In the genomic region with DNA sequence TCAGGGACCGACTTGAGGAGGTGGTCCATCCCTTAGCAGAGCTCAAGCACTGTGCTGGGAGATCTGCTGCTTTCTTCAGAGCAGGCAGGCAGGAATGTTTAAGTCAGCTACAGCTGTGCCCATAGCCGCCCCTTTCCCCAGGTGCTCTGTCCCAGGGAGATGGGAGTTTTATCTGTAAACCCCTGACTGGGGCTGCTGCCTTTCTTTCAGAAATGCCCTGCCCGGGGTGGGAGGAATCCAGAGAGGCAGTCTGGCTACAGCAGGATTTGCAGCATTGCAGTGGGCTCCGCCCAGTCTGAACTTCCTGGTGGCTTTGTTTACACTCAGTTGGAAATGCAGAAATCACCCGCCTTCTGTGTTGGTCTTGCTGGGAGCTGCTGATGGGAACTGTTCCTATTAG, we compare ENCODE assay signal across 1 cellular context.
TF ChIP-seq lines count a peak whose summit lies in the region.

No MANE protein-coding gene starts in this region.

TF ChIP-seq in IMR-90, 13 proteins besides CTCF, POLR2A, EP300 and RAD21:
- TF ChIP-seq CHD1 (IDR thresholded peaks at IDR 0.05; ENCODE audit: low read depth, low read length), result no peak
- TF ChIP-seq, protein P1, sequence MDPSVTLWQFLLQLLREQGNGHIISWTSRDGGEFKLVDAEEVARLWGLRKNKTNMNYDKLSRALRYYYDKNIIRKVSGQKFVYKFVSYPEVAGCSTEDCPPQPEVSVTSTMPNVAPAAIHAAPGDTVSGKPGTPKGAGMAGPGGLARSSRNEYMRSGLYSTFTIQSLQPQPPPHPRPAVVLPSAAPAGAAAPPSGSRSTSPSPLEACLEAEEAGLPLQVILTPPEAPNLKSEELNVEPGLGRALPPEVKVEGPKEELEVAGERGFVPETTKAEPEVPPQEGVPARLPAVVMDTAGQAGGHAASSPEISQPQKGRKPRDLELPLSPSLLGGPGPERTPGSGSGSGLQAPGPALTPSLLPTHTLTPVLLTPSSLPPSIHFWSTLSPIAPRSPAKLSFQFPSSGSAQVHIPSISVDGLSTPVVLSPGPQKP (IDR thresholded peaks at IDR 0.05; ENCODE audit: borderline replicate concordance, low read depth, low read length), result no peak
- no peak for TF ChIP-seq RFX5 (IDR thresholded peaks at IDR 0.05; ENCODE audit: low read depth, low read length)
- TF ChIP-seq, protein P2, sequence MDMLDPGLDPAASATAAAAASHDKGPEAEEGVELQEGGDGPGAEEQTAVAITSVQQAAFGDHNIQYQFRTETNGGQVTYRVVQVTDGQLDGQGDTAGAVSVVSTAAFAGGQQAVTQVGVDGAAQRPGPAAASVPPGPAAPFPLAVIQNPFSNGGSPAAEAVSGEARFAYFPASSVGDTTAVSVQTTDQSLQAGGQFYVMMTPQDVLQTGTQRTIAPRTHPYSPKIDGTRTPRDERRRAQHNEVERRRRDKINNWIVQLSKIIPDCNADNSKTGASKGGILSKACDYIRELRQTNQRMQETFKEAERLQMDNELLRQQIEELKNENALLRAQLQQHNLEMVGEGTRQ (IDR thresholded peaks at IDR 0.05; ENCODE audit: low read depth, low read length), result no peak
- no peak for TF ChIP-seq FOS (IDR thresholded peaks at IDR 0.05; ENCODE audit: low read depth, low read length)
- no peak for TF ChIP-seq MXI1 (IDR thresholded peaks at IDR 0.05; ENCODE audit: borderline replicate concordance, low read depth, low read length)
- no peak for TF ChIP-seq NFE2L2 (IDR thresholded peaks at IDR 0.05; ENCODE audit: low read depth, low read length)
- TF ChIP-seq CEBPB (IDR thresholded peaks at IDR 0.05; ENCODE audit: low read depth, low read length), result no peak
- TF ChIP-seq RCOR1 (IDR thresholded peaks at IDR 0.05; ENCODE audit: insufficient replicate concordance, low read length), result no peak
- no peak for TF ChIP-seq BHLHE40 (IDR thresholded peaks at IDR 0.05; ENCODE audit: low read depth, low read length)
- no peak for TF ChIP-seq SMC3 (IDR thresholded peaks at IDR 0.05; ENCODE audit: low read depth, low read length)
- TF ChIP-seq MAZ (IDR thresholded peaks at IDR 0.05; ENCODE audit: borderline replicate concordance, low read depth, low read length), result no peak
- TF ChIP-seq MAFK (IDR thresholded peaks at IDR 0.05; ENCODE audit: low read depth, low read length), result no peak
